11 cellular contexts compared by ENCODE assay signal in genomic region chr7:116315293-116315692, GRCh38.
DNase-seq lines count a peak whose midpoint lies in the region; ATAC-seq and TF ChIP-seq lines count a peak whose summit lies in the region.
"Had no signal": no experiment of that assay in that cellular context is flagged by ENCODE, and none has a peak within 500 bp of the region (broad histone marks: within the 10 kb centered on the region; RNA-seq: fewer than 3 reads in every experiment).

No MANE protein-coding gene starts in this region.

- H3K4me3 ChIP-seq in GM12865 (ENCODE audit: low read depth, low read length): no peak overlapping the region
- no peak overlapping the region for H3K4me3 ChIP-seq in skeletal muscle cell (ENCODE audit: low read depth, low read length)
- H3K4me3 ChIP-seq in lower lobe of right lung: no peak overlapping the region
- H3K4me3 ChIP-seq: right lobe of liver had no signal

- H3K36me3 ChIP-seq in lower lobe of right lung: no peaks in the 10 kb centered on the region
- H3K36me3 ChIP-seq: right lobe of liver had no signal

- TF ChIP-seq CTCF in GM12865 (IDR thresholded peaks at IDR 0.05; ENCODE audit: insufficient read depth, low read depth, low read length, missing control alignments): no peak
- TF ChIP-seq CTCF in lower lobe of right lung (IDR thresholded peaks at IDR 0.05): no peak

- no peaks in the 10 kb centered on the region for H3K9me3 Mint-ChIP-seq in activated T-helper 1 cell treated with anti-CD3 and anti-CD28 coated beads, Interleukin-12 subunit alpha, Interleukin-12 subunit beta, Interleukin-2, Interleukin-4 antibody, amounts not matched to agents 30 ng/mL and 10 ng/mL and 1 ng/mL, durations not matched to agents 14 hours and 24 hours and 36 hours
- H3K9me3 Mint-ChIP-seq: activated T-cell treated with anti-CD3 and anti-CD28 coated beads, Interleukin-2, amount 50 U/mL, for 4 hours had no signal

- H3K4me1 ChIP-seq in lower lobe of right lung: peaks cover 22% of the 10 kb centered on the region
- H3K4me1 ChIP-seq: right lobe of liver had no signal

- H3K27me3 ChIP-seq in lower lobe of right lung (ENCODE audit: low read depth): no peaks in the 10 kb centered on the region
- H3K27me3 ChIP-seq: right lobe of liver had no signal

- no peaks in the 10 kb centered on the region for H3K36me3 Mint-ChIP-seq in activated T-helper 1 cell treated with anti-CD3 and anti-CD28 coated beads, Interleukin-12 subunit alpha, Interleukin-12 subunit beta, Interleukin-2, Interleukin-4 antibody, amounts not matched to agents 30 ng/mL and 10 ng/mL and 1 ng/mL, durations not matched to agents 14 hours and 24 hours and 36 hours (ENCODE audit: low read depth)

- H3K27ac ChIP-seq in lower lobe of right lung: no peak overlapping the region
- H3K27ac ChIP-seq: right lobe of liver had no signal

- H3K27ac Mint-ChIP-seq in activated T-helper 1 cell treated with anti-CD3 and anti-CD28 coated beads, Interleukin-12 subunit alpha, Interleukin-12 subunit beta, Interleukin-2, Interleukin-4 antibody, amounts not matched to agents 30 ng/mL and 10 ng/mL and 1 ng/mL, durations not matched to agents 14 hours and 24 hours and 36 hours: no peak overlapping the region

- peaks cover 5% of the 10 kb centered on the region for H3K9me3 ChIP-seq in lower lobe of right lung
- H3K9me3 ChIP-seq: right lobe of liver had no signal

- intact Hi-C loops in activated T-helper 1 cell treated with anti-CD3 and anti-CD28 coated beads, Interleukin-12 subunit alpha, Interleukin-12 subunit beta, Interleukin-2, Interleukin-4 antibody, amounts not matched to agents 30 ng/mL and 10 ng/mL and 1 ng/mL, durations not matched to agents 14 hours and 24 hours and 36 hours (cut with micrococcal nuclease): no loop called here
- intact Hi-C loops in lower lobe of right lung (cut with DNase I): no loop called here

- peaks cover 2% of the 10 kb centered on the region for H3K27me3 Mint-ChIP-seq in activated T-helper 1 cell treated with anti-CD3 and anti-CD28 coated beads, Interleukin-12 subunit alpha, Interleukin-12 subunit beta, Interleukin-2, Interleukin-4 antibody, amounts not matched to agents 30 ng/mL and 10 ng/mL and 1 ng/mL, durations not matched to agents 14 hours and 24 hours and 36 hours (ENCODE audit: insufficient read depth)

- no peak for ATAC-seq in lower lobe of right lung
- ATAC-seq: activated T-cell treated with anti-CD3 and anti-CD28 coated beads, Interleukin-2, amount 50 U/mL, for 4 hours; right lobe of liver had no signal

- H3K4me1 Mint-ChIP-seq in activated T-helper 1 cell treated with anti-CD3 and anti-CD28 coated beads, Interleukin-12 subunit alpha, Interleukin-12 subunit beta, Interleukin-2, Interleukin-4 antibody, amounts not matched to agents 30 ng/mL and 10 ng/mL and 1 ng/mL, durations not matched to agents 14 hours and 24 hours and 36 hours (ENCODE audit: low read depth): peaks cover 7% of the 10 kb centered on the region

- no peak overlapping the region for H3K4me3 Mint-ChIP-seq in activated T-helper 1 cell treated with anti-CD3 and anti-CD28 coated beads, Interleukin-12 subunit alpha, Interleukin-12 subunit beta, Interleukin-2, Interleukin-4 antibody, amounts not matched to agents 30 ng/mL and 10 ng/mL and 1 ng/mL, durations not matched to agents 14 hours and 24 hours and 36 hours
- H3K4me3 Mint-ChIP-seq: activated T-cell treated with anti-CD3 and anti-CD28 coated beads, Interleukin-2, amount 50 U/mL, for 4 hours had no signal

- DNase-seq in GM12865 (ENCODE audit: low read depth): peak; percentile 30
- peak; percentile 6 for DNase-seq in T1000 (lab: John Stamatoyannopoulos, UW)
- peak; percentile 78 for DNase-seq in glomerular visceral epithelial cell (ENCODE audit: extremely low spot score)
- peak; percentile 36 for DNase-seq in skeletal muscle cell (ENCODE audit: low read depth)
- no peak for DNase-seq in MV-4-11 (lab: John Stamatoyannopoulos, UW)
- no peak for DNase-seq in activated T-helper 1 cell treated with anti-CD3 and anti-CD28 coated beads, Interleukin-12 subunit alpha, Interleukin-12 subunit beta, Interleukin-2, Interleukin-4 antibody, amounts not matched to agents 30 ng/mL and 10 ng/mL and 1 ng/mL, durations not matched to agents 14 hours and 24 hours and 36 hours (ENCODE audit: low spot score)
- DNase-seq in NCI-H446 treated with DMSO at 0.1 percent for 48 hours (lab: John Stamatoyannopoulos, UW): no peak
- DNase-seq in lower lobe of right lung: no peak
- DNase-seq: activated T-cell treated with anti-CD3 and anti-CD28 coated beads, Interleukin-2, amount 50 U/mL, for 4 hours; NCI-H1694; right lobe of liver had no signal

Comparison
In these comparisons a context has a peak if more than half of its experiments do, and no peak if none do; other contexts are left out.
1. DNase-seq: peak in GM12865 (single experiment), T1000 (single experiment), glomerular visceral epithelial cell (single experiment) and skeletal muscle cell (single experiment); none in MV-4-11 (single experiment), activated T-helper 1 cell treated with anti-CD3 and anti-CD28 coated beads, Interleukin-12 subunit alpha, Interleukin-12 subunit beta, Interleukin-2, Interleukin-4 antibody, amounts not matched to agents 30 ng/mL and 10 ng/mL and 1 ng/mL, durations not matched to agents 14 hours and 24 hours and 36 hours (single experiment), NCI-H446 treated with DMSO at 0.1 percent for 48 hours (single experiment) and lower lobe of right lung (single experiment).